In the genomic region with DNA sequence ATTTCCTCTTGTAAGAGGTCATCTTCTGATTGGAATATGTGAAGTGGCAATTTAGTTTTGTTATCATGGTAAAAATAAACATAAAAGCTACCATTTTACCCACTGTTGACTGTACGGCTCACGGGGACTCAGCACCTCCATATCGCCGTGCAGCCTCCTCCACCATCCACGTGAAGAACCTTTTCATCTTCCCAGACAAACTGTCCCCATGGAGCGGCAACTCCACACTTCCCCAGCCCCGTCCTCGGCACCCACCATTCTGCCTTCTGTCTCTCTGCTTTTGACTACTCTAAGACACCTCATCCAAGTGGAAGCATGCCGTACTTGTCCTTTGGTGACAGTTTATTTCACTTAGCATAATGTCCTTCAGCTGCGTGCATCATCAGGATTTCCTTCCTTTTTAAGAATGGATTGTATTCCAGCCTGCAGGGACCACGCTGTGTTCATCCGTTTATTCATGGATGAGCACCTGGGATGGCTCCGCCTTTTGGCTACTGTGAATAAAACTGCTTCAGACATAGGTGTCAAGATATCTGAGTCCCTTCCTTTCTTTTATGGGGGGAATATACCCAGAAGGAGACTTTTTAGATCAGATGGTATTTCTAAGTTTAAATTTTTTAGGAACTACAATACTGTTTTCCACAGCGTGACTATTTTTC, we compare ENCODE assay signal across 26 cellular contexts. TPM values are rescaled to one million over a fixed set of nuclear protein-coding genes. Genes with fewer than 3 reads are reported as not detected.
A peak's percentile ranks its signal among the peaks of the same experiment; 100 is the strongest.
DNase-seq lines count a peak whose midpoint lies in the region; ATAC-seq and TF ChIP-seq lines count a peak whose summit lies in the region.
"Had no signal": no experiment of that assay in that cellular context is flagged by ENCODE, and none has a peak within 500 bp of the region (broad histone marks: within the 10 kb centered on the region; RNA-seq: fewer than 3 reads in every experiment).

No MANE protein-coding gene starts in this region.

- H3K27ac Mint-ChIP-seq in T-helper 17 cell: peak overlapping the region; percentile 61
- no peak overlapping the region for H3K27ac Mint-ChIP-seq in MCF 10A (ENCODE audit: low read depth, unreplicated experiment)
- H3K27ac Mint-ChIP-seq: activated CD4-positive, alpha-beta T cell treated with anti-CD3 and anti-CD28 coated beads for 36 hours; H9; progenitor cell of endocrine pancreas; T-helper 1 cell treated with Interleukin-12 subunit alpha and Interleukin-12 subunit beta and Interleukin-4 antibody, amounts not matched to agents 30 μg/mL and 1 μg/mL, for 36 hours had no signal

- TF ChIP-seq CTCF in heart right ventricle (IDR thresholded peaks at IDR 0.05) (no peak), MCF 10A (IDR thresholded peaks at IDR 0.05; ENCODE audit: unreplicated experiment) (no peak), brain microvascular endothelial cell (IDR thresholded peaks at IDR 0.05; ENCODE audit: low read depth, low read length, missing control alignments) (no peak)

- 74 to 81% methylated on average over 14 of the region's 14 CpGs for WGBS in heart right ventricle, 2 donors
- 74% methylated on average over 14 of the region's 14 CpGs for whole genome bisulfite sequencing in right cardiac atrium
- 97% methylated on average over 14 of the region's 14 CpGs for WGBS in thymus

- peak overlapping the region in 9 of 10 donors; percentile 17 to 68 (median 45) for H3K27ac ChIP-seq in heart right ventricle
- H3K27ac ChIP-seq in right cardiac atrium (ENCODE audit: low read length): no peak overlapping the region
- peak overlapping the region; percentile 21 for H3K27ac ChIP-seq in thymus (ENCODE audit: low read depth)
- H3K27ac ChIP-seq in brain microvascular endothelial cell: no peak overlapping the region
- H3K27ac ChIP-seq: hepatocyte, neutrophil, SK-N-MC had no signal

- peaks cover 2% of the 10 kb centered on the region for H3K36me3 Mint-ChIP-seq in T-helper 17 cell (ENCODE audit: low read depth)
- H3K36me3 Mint-ChIP-seq in MCF 10A (ENCODE audit: insufficient read depth, unreplicated experiment): peaks cover 28% of the 10 kb centered on the region

- H3K9me3 ChIP-seq in heart right ventricle: no peaks in the 10 kb centered on the region
- no peaks in the 10 kb centered on the region for H3K9me3 ChIP-seq in right cardiac atrium (ENCODE audit: control insufficient read depth, low read length)
- no peaks in the 10 kb centered on the region for H3K9me3 ChIP-seq in T-helper 17 cell (ENCODE audit: control insufficient read depth, low read length, poor library complexity, severe bottlenecking)
- H3K9me3 ChIP-seq in thymus (ENCODE audit: control insufficient read depth): no peaks in the 10 kb centered on the region
- H3K9me3 ChIP-seq: BE2C, body of pancreas, neutrophil had no signal

- H3K4me3 Mint-ChIP-seq in T-helper 17 cell (no peak overlapping the region), MCF 10A (ENCODE audit: unreplicated experiment) (no peak overlapping the region)
- H3K4me3 Mint-ChIP-seq: activated CD4-positive, alpha-beta T cell treated with anti-CD3 and anti-CD28 coated beads for 36 hours; activated T-cell treated with anti-CD3 and anti-CD28 coated beads, Interleukin-2, amount 50 U/mL, for 24 hours; H9; T-helper 1 cell treated with Interleukin-12 subunit alpha and Interleukin-12 subunit beta and Interleukin-4 antibody, amounts not matched to agents 30 μg/mL and 1 μg/mL, for 36 hours had no signal

- DNase-seq in heart right ventricle: no peak
- DNase-seq in right cardiac atrium: no peak
- DNase-seq in T-helper 17 cell: no peak
- DNase-seq in iPS-NIHi11 (ENCODE audit: low spot score): peak; percentile 8
- DNase-seq in T-helper 1 cell: no peak
- no peak for DNase-seq in MCF 10A (ENCODE audit: unreplicated experiment)
- no peak for DNase-seq in brain microvascular endothelial cell
- DNase-seq: ACHN; activated CD4-positive, alpha-beta T cell treated with anti-CD3 and anti-CD28 coated beads for 36 hours; activated gamma-delta T cell treated with Interleukin-2 at 50 U/mL for 16 hours; activated T-cell treated with anti-CD3 and anti-CD28 coated beads, Interleukin-2, amount 50 U/mL, for 24 hours; BE2C; body of pancreas; effector memory CD4-positive, alpha-beta T cell; H9; mesendoderm; NCI-H1092 treated with DMSO at 0.1 percent for 48 hours; NCI-H1930; NCI-H345; trophoblast cell had no signal

- ATAC-seq in heart right ventricle (peak in 2 of 8 donors; percentile 4 to 8), right cardiac atrium (no peak), T-helper 17 cell (no peak)
- ATAC-seq: activated CD4-positive, alpha-beta T cell treated with anti-CD3 and anti-CD28 coated beads for 36 hours; body of pancreas had no signal

- H3K36me3 ChIP-seq in heart right ventricle: peaks cover 0 to 20% (median 0%) of the 10 kb centered on the region in 9 donors
- peaks cover 9% of the 10 kb centered on the region for H3K36me3 ChIP-seq in thymus (ENCODE audit: control insufficient read depth, insufficient read depth)
- peaks cover 2% of the 10 kb centered on the region for H3K36me3 ChIP-seq in brain microvascular endothelial cell (replicated peaks)
- H3K36me3 ChIP-seq: BE2C, neutrophil had no signal

- POLR2A ChIA-PET in MCF 10A (lab: Yijun Ruan, JAX): interaction anchor here (0.7 kb wide), 1 partner anchor 13 kb away, joined by 3 read pairs; no protein-coding TSS in a partner anchor

- H3K9me3 Mint-ChIP-seq in MCF 10A (ENCODE audit: unreplicated experiment): no peaks in the 10 kb centered on the region
- H3K9me3 Mint-ChIP-seq: activated T-cell treated with anti-CD3 and anti-CD28 coated beads, Interleukin-2, amount 50 U/mL, for 24 hours; H9; T-helper 1 cell treated with Interleukin-12 subunit alpha and Interleukin-12 subunit beta and Interleukin-4 antibody, amounts not matched to agents 30 μg/mL and 1 μg/mL, for 36 hours had no signal

- no TSS peak for BruUV-seq in MCF 10A (replicated peaks; lab: Mats Ljungman, UMichigan)

- H3K4me1 Mint-ChIP-seq in T-helper 17 cell: peaks cover 34% of the 10 kb centered on the region
- peaks cover 9% of the 10 kb centered on the region for H3K4me1 Mint-ChIP-seq in MCF 10A (ENCODE audit: insufficient read depth, unreplicated experiment)

- in situ Hi-C loops in brain microvascular endothelial cell (cut with HindIII; ENCODE audit: low pct_ligation_motif_present, low sequenced_read_pairs): no loop called here

- H3K4me3 ChIP-seq in heart right ventricle (no peak overlapping the region), right cardiac atrium (ENCODE audit: low read length) (no peak overlapping the region), thymus (ENCODE audit: low read length) (no peak overlapping the region), brain microvascular endothelial cell (ENCODE audit: low read depth, low read length) (no peak overlapping the region)
- H3K4me3 ChIP-seq: body of pancreas, hepatocyte, SK-N-MC had no signal

- CTCF ChIA-PET in MCF 10A (lab: Yijun Ruan, JAX): no interaction called here

- peaks cover 0 to 72% (median 0%) of the 10 kb centered on the region in 7 donors for H3K27me3 ChIP-seq in heart right ventricle
- H3K27me3 ChIP-seq in right cardiac atrium (ENCODE audit: control insufficient read depth, insufficient read depth): no peaks in the 10 kb centered on the region
- no peaks in the 10 kb centered on the region for H3K27me3 ChIP-seq in thymus (ENCODE audit: control insufficient read depth, insufficient read depth)
- H3K27me3 ChIP-seq in brain microvascular endothelial cell (replicated peaks): no peaks in the 10 kb centered on the region
- H3K27me3 ChIP-seq: BE2C, body of pancreas, hepatocyte, neutrophil had no signal

- peaks cover 11 to 73% (median 58%) of the 10 kb centered on the region in 9 donors for H3K4me1 ChIP-seq in heart right ventricle
- H3K4me1 ChIP-seq in right cardiac atrium (ENCODE audit: control insufficient read depth, insufficient read depth, low read length): peaks cover 7% of the 10 kb centered on the region
- no peaks in the 10 kb centered on the region for H3K4me1 ChIP-seq in thymus (ENCODE audit: control insufficient read depth, insufficient read depth, low read length)

- H3K27me3 Mint-ChIP-seq in T-helper 17 cell (no peaks in the 10 kb centered on the region), MCF 10A (ENCODE audit: insufficient read depth, unreplicated experiment) (no peaks in the 10 kb centered on the region)
- H3K27me3 Mint-ChIP-seq: activated CD4-positive, alpha-beta T cell treated with anti-CD3 and anti-CD28 coated beads for 36 hours; activated T-cell treated with anti-CD3 and anti-CD28 coated beads, Interleukin-2, amount 50 U/mL, for 24 hours; progenitor cell of endocrine pancreas had no signal

- intact Hi-C loops in heart right ventricle (cut with DNase I) (loop anchor here in 1 of 10 donors (5.0 kb wide), 1 partner anchor 42 kb away; no protein-coding TSS in a partner anchor), right cardiac atrium (cut with DNase I) (loop anchor here in 1 of 4 donors (10.0 kb wide), 1 partner anchor 814 kb away; the partner anchor contains the start of gene MTHFSD), MCF 10A (cut with micrococcal nuclease) (no loop called here)

RNA-seq across cellular contexts. Expression of gene FBXO31, which starts 14.3 kb away (rescaled TPM):
- 10 to 100 TPM; 58.3 to 94.3 (median 74.0) TPM for total RNA-seq in heart right ventricle
- polyA plus RNA-seq in heart right ventricle: 10 to 100 TPM; 15.1 to 21.4 TPM
- 10 to 100 TPM; 47.8 to 66.1 (median 57.5) TPM for total RNA-seq in right cardiac atrium
- 24.3 TPM for polyA plus RNA-seq in right cardiac atrium
- 10 to 100 TPM; 32.7 to 41.7 TPM for total RNA-seq in T-helper 17 cell
- polyA plus RNA-seq in thymus: 27.1 TPM
- 43.2 and 53.9 TPM in 2 replicates for total RNA-seq in MCF 10A (2022)

RNA-seq across cellular contexts. Expression of gene MAP1LC3B, which starts 22.9 kb away (rescaled TPM):
- 100 to 1,000 TPM; 109 to 141 (median 125) TPM for total RNA-seq in heart right ventricle
- 100 to 1,000 TPM in 1 of 2 donors, 10 to 100 TPM in 1; 47.0 to 161 TPM for polyA plus RNA-seq in heart right ventricle
- 100 to 1,000 TPM in 3 of 4 donors, 10 to 100 TPM in 1; 87.7 to 114 (median 108) TPM for total RNA-seq in right cardiac atrium
- polyA plus RNA-seq in right cardiac atrium: 115 TPM
- 100 to 1,000 TPM in 1 of 2 donors, 10 to 100 TPM in 1; 90.6 to 102 TPM for total RNA-seq in T-helper 17 cell
- 102 TPM for polyA plus RNA-seq in thymus
- total RNA-seq in MCF 10A (2022): 271 and 348 TPM in 2 replicates

RNA-seq across cellular contexts. Expression of gene C16orf95, which starts 52.1 kb away (rescaled TPM):
- total RNA-seq in heart right ventricle (1 to 10 TPM; 2.8 to 5.1 (median 3.8) TPM), right cardiac atrium (1 to 10 TPM; 3.4 to 5.4 (median 4.2) TPM), T-helper 17 cell (1 to 10 TPM; 2.0 to 2.6 TPM), MCF 10A (2022) (5.7 and 5.8 TPM in 2 replicates)
- polyA plus RNA-seq in heart right ventricle (1 to 10 TPM; 1.7 to 3.2 TPM), right cardiac atrium (4.7 TPM), thymus (2.9 TPM)

Comparison
In these comparisons a context has a peak if more than half of its experiments do, and no peak if none do; other contexts are left out.
1. H3K27ac ChIP-seq: peak in heart right ventricle (9 of 10) and thymus (single experiment); none in right cardiac atrium (single experiment) and brain microvascular endothelial cell (single experiment).